In genomic region chr4:113821851-113822250, GRCh38 we compare ENCODE assay signal across 1 cellular context.
TF ChIP-seq lines count a peak whose summit lies in the region.

No MANE protein-coding gene starts in this region.

TF ChIP-seq in IMR-90, 13 proteins besides CTCF, POLR2A, EP300 and RAD21 (continued from another document):
- TF ChIP-seq, protein P1, sequence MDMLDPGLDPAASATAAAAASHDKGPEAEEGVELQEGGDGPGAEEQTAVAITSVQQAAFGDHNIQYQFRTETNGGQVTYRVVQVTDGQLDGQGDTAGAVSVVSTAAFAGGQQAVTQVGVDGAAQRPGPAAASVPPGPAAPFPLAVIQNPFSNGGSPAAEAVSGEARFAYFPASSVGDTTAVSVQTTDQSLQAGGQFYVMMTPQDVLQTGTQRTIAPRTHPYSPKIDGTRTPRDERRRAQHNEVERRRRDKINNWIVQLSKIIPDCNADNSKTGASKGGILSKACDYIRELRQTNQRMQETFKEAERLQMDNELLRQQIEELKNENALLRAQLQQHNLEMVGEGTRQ (IDR thresholded peaks at IDR 0.05; ENCODE audit: low read depth, low read length): no peak
- TF ChIP-seq RCOR1 (IDR thresholded peaks at IDR 0.05; ENCODE audit: insufficient replicate concordance, low read length) (no peak), FOS (IDR thresholded peaks at IDR 0.05; ENCODE audit: low read depth, low read length) (no peak), MAZ (IDR thresholded peaks at IDR 0.05; ENCODE audit: borderline replicate concordance, low read depth, low read length) (no peak), ELK1 (IDR thresholded peaks at IDR 0.05; ENCODE audit: borderline replicate concordance, low read depth, low read length) (no peak)
